In genomic region chr17:50088952-50089825, GRCh38 we compare ENCODE assay signal across 16 cellular contexts. TPM values are rescaled to one million over a fixed set of nuclear protein-coding genes. Genes with fewer than 3 reads are reported as not detected.
"Had no signal": no experiment of that assay in that cellular context is flagged by ENCODE, and none has a peak within 500 bp of the region (broad histone marks: within the 10 kb centered on the region; RNA-seq: fewer than 3 reads in every experiment).

No MANE protein-coding gene starts in this region.

- H3K9me3 ChIP-seq: heart right ventricle, mucosa of descending colon, pancreas, prostate gland, tibial artery, upper lobe of left lung, uterus had no signal

- H3K4me3 ChIP-seq: heart right ventricle, mucosa of descending colon, pancreas, prostate gland, tibial artery, upper lobe of left lung, uterus had no signal

- ATAC-seq: mucosa of descending colon; naive thymus-derived CD8-positive, alpha-beta T cell; pancreas; stimulated activated naive CD8-positive, alpha-beta T cell treated with anti-CD3 and anti-CD28 coated beads, Interleukin-15, Interleukin-2, amounts not matched to agents 100 U/mL and 50 U/mL, for 24 hours had no signal

- H3K27me3 ChIP-seq: heart right ventricle, pancreas, tibial artery, upper lobe of left lung, uterus had no signal

- DNase-seq: effector memory CD4-positive, alpha-beta T cell; heart right ventricle; hypothalamus; kidney glomerular epithelial cell; mammary epithelial cell; nucleus accumbens; pancreas; stimulated activated CD4-positive, alpha-beta T cell treated with anti-CD3 and anti-CD28 coated beads, Interleukin-12 subunit alpha, Interleukin-12 subunit beta, amount 100 ng/mL, for 4 hours; stimulated activated CD4-positive, alpha-beta T cell treated with anti-CD3 and anti-CD28 coated beads, Interleukin-2, amount 100 ng/mL, for 48 hours; stimulated activated naive CD8-positive, alpha-beta T cell treated with anti-CD3 and anti-CD28 coated beads, Interleukin-15, Interleukin-2, amounts not matched to agents 100 U/mL and 50 U/mL, for 24 hours; tibial artery; uterus had no signal

- H3K36me3 ChIP-seq: uterus had no signal

- H3K27ac ChIP-seq: heart right ventricle, pancreas, prostate gland, upper lobe of left lung, uterus had no signal

- H3K4me1 ChIP-seq: prostate gland, uterus had no signal

RNA-seq across cellular contexts. Expression of gene SAMD14, which starts 40.8 kb away (rescaled TPM):
- polyA plus RNA-seq: naive thymus-derived CD8-positive, alpha-beta T cell had no signal
